In genomic region chr5:57871496-57871895, GRCh38 we compare ENCODE assay signal across 21 cellular contexts.
"Had no signal": no experiment of that assay in that cellular context is flagged by ENCODE, and none has a peak within 500 bp of the region (broad histone marks: within the 10 kb centered on the region; RNA-seq: fewer than 3 reads in every experiment).

No MANE protein-coding gene starts in this region.

- H3K36me3 ChIP-seq: esophagus muscularis mucosa, heart right ventricle, left ventricle myocardium inferior, lower lobe of right lung, pancreas, right lobe of liver, thoracic aorta, tibial nerve, upper lobe of left lung had no signal

- H3K27ac ChIP-seq: dorsolateral prefrontal cortex, epithelial cell of prostate, esophagus muscularis mucosa, heart right ventricle, left ventricle myocardium inferior, lower lobe of right lung, pancreas, right lobe of liver, thoracic aorta, tibial nerve, upper lobe of left lung had no signal

- H3K4me1 ChIP-seq: esophagus muscularis mucosa, heart right ventricle, left ventricle myocardium inferior, lower lobe of right lung, pancreas, right lobe of liver, tibial nerve, upper lobe of left lung had no signal

- H3K27me3 ChIP-seq: dorsolateral prefrontal cortex, esophagus muscularis mucosa, heart right ventricle, pancreas, right lobe of liver, tibial nerve, upper lobe of left lung had no signal

- DNase-seq: dorsolateral prefrontal cortex; effector CD4-positive, alpha-beta T cell; foreskin melanocyte; glutamatergic neuron; heart right ventricle; hippocampal formation; left colon; left ventricle myocardium inferior; lower lobe of right lung; natural killer cell; pancreas; right lobe of liver; small intestine; stimulated activated CD4-positive, alpha-beta T cell treated with anti-CD3 and anti-CD28 coated beads, Interleukin-15, amount 100 ng/mL, for 24 hours; stimulated activated CD4-positive, alpha-beta T cell treated with anti-CD3 and anti-CD28 coated beads, Interleukin-2, amount 100 ng/mL, for 48 hours; stimulated activated naive B cell treated with anti-CD40 and anti-IgM and Interleukin-4, amounts not matched to agents 10 μg/mL and 1 μg/mL and 100 μg/mL, for 72 hours; upper lobe of left lung had no signal

- H3K4me3 ChIP-seq: dorsolateral prefrontal cortex, esophagus muscularis mucosa, heart right ventricle, left ventricle myocardium inferior, lower lobe of right lung, pancreas, right lobe of liver, thoracic aorta, tibial nerve, upper lobe of left lung had no signal

- H3K9me3 ChIP-seq: esophagus muscularis mucosa, lower lobe of right lung, pancreas, right lobe of liver, thoracic aorta, tibial nerve, upper lobe of left lung had no signal

- ATAC-seq: heart right ventricle; left colon; lower lobe of right lung; natural killer cell; pancreas; right lobe of liver; stimulated activated naive B cell treated with anti-CD40 and anti-IgM and Interleukin-4, amounts not matched to agents 10 μg/mL and 1 μg/mL and 100 μg/mL, for 72 hours had no signal
